29 cellular contexts compared by ENCODE assay signal in the genomic region with DNA sequence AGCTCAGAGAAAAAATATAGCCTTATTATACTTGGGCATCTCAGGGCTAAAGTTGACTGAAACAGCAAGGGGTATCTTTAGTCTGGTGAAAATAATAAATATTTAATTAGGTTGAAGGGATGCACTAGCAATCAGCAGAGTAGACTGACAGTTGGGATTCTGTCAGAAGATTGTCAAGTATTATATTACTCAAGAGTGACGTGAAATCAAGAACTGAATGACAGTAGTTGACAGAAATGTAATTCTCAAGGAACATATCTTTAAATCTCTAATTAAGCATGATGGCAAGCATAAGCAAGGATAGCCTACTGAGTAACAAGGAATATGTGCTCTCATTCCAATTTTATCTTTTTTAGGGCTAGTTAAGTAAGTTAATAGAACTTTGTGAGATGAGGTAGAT.
A peak's percentile ranks its signal among the peaks of the same experiment; 100 is the strongest.
DNase-seq lines count a peak whose midpoint lies in the region; TF ChIP-seq lines count a peak whose summit lies in the region.
"Had no signal": no experiment of that assay in that cellular context is flagged by ENCODE, and none has a peak within 500 bp of the region (broad histone marks: within the 10 kb centered on the region; RNA-seq: fewer than 3 reads in every experiment).

No MANE protein-coding gene starts in this region.

- no peaks in the 10 kb centered on the region for H3K79me2 ChIP-seq in GM23248 (ENCODE audit: insufficient read depth)
- no peaks in the 10 kb centered on the region for H3K79me2 ChIP-seq in neural cell (replicated peaks; ENCODE audit: insufficient read depth, low read length)

- WGBS in GM23248 (ENCODE audit: low coverage in 1 of 2, low lambda C conversion rate in 2 of 2, missing lambda C conversion rate in 2 of 2), 2 experiments, result 64 to 72% methylated on average over 1 of the region's 1 CpG

- TF ChIP-seq CTCF in neural cell (IDR thresholded peaks at IDR 0.05; ENCODE audit: poor library complexity, severe bottlenecking), result no peak

- H4K20me1 ChIP-seq in GM23248 (ENCODE audit: insufficient read depth) (no peaks in the 10 kb centered on the region), neural cell (ENCODE audit: insufficient read depth) (no peaks in the 10 kb centered on the region)
- H4K20me1 ChIP-seq: BLaER1; BLaER1 treated with 17β-estradiol and CSF1 and Interleukin-3, amounts not matched to agents 10 nM and 100 nM had no signal

- H2AFZ ChIP-seq in GM23248 (0 out of 2 replicates have a peak overlapping the region, but pooled peaks have one; percentile 38), neural cell (ENCODE audit: low read depth, low read length) (no peak overlapping the region)

- no peak overlapping the region for H3K27ac ChIP-seq in GM23248
- H3K27ac ChIP-seq in neural cell (ENCODE audit: low read length), result no peak overlapping the region
- H3K27ac ChIP-seq: 22Rv1; A549; BLaER1; BLaER1 treated with 17β-estradiol and CSF1 and Interleukin-3, amounts not matched to agents 10 nM and 100 nM; C4-2B had no signal

- in situ Hi-C loops in GM23248 (cut with MboI), result no loop called here

- H3K9me2 ChIP-seq in GM23248 (ENCODE audit: insufficient read depth) (no peaks in the 10 kb centered on the region), neural cell (ENCODE audit: insufficient read depth, low read length) (no peaks in the 10 kb centered on the region)

- DNase-seq in GM23248 (no peak), NCI-H146 (lab: John Stamatoyannopoulos, UW) (no peak)
- DNase-seq in central memory CD4-positive, alpha-beta T cell, result no peak
- DNase-seq: 8988T; ACHN; AML-193; BE2C; C1 segment of cervical spinal cord; Caco-2; Calu3; CD4-positive, alpha-beta memory T cell; CD4-positive, alpha-beta T cell; CD4-positive, CD25-positive, alpha-beta regulatory T cell; CD8-positive, alpha-beta memory T cell; CD8-positive, alpha-beta T cell; COR-L47; DMS 273 treated with DMSO at 0.1 percent for 48 hours; DMS153; DMS53; DMS79; DMS79 treated with DMSO at 0.1 percent for 48 hours; DND-41; EL had no signal

- H3K9ac ChIP-seq in GM23248, result no peak overlapping the region
- H3K9ac ChIP-seq in neural cell (ENCODE audit: low read length), result no peak overlapping the region
- H3K9ac ChIP-seq: BLaER1; BLaER1 treated with 17β-estradiol and CSF1 and Interleukin-3, amounts not matched to agents 10 nM and 100 nM had no signal

- H3K27me3 ChIP-seq in GM23248 (replicated peaks; ENCODE audit: insufficient read depth) (no peaks in the 10 kb centered on the region), neural cell (ENCODE audit: insufficient read depth, low read depth, low read length) (no peaks in the 10 kb centered on the region)
- H3K27me3 ChIP-seq: BE2C; BLaER1; BLaER1 treated with 17β-estradiol and CSF1 and Interleukin-3, amounts not matched to agents 10 nM and 100 nM had no signal

- no peak overlapping the region for H3K4me3 ChIP-seq in GM23248
- H3K4me3 ChIP-seq in neural cell (ENCODE audit: low read length), result no peak overlapping the region
- H3K4me3 ChIP-seq: A549; BLaER1; BLaER1 treated with 17β-estradiol and CSF1 and Interleukin-3, amounts not matched to agents 10 nM and 100 nM had no signal

- no peak for TF ChIP-seq RAD21 in neural cell (conservative IDR thresholded peaks at IDR 0.05)

- peak; percentile 99 for TF ChIP-seq EP300 in neural cell (conservative IDR thresholded peaks at IDR 0.05; ENCODE audit: poor library complexity, severe bottlenecking)

- no peaks in the 10 kb centered on the region for H3K4me1 ChIP-seq in GM23248 (ENCODE audit: insufficient read depth)
- H3K4me1 ChIP-seq: A549, BE2C, BLaER1, Caco-2 had no signal

- no peak overlapping the region for H3K4me2 ChIP-seq in GM23248 (ENCODE audit: unreplicated experiment)
- H3K4me2 ChIP-seq in neural cell (ENCODE audit: low read length), result no peak overlapping the region
- H3K4me2 ChIP-seq: A549; BLaER1; BLaER1 treated with 17β-estradiol and CSF1 and Interleukin-3, amounts not matched to agents 10 nM and 100 nM had no signal

- H3F3A ChIP-seq in GM23248 (ENCODE audit: insufficient read depth) (no peaks in the 10 kb centered on the region), neural cell (ENCODE audit: insufficient read depth, low read length, poor library complexity, severe bottlenecking) (no peaks in the 10 kb centered on the region)

- no peaks in the 10 kb centered on the region for H3K9me3 ChIP-seq in GM23248 (ENCODE audit: low read depth)
- no peaks in the 10 kb centered on the region for H3K9me3 ChIP-seq in neural cell (ENCODE audit: low read length)
- H3K9me3 ChIP-seq: A549; BE2C; BLaER1; BLaER1 treated with 17β-estradiol and CSF1 and Interleukin-3, amounts not matched to agents 10 nM and 100 nM; Caco-2 had no signal

- H3K36me3 ChIP-seq in GM23248 (ENCODE audit: low read depth) (no peaks in the 10 kb centered on the region), neural cell (ENCODE audit: insufficient read depth, low read length) (no peaks in the 10 kb centered on the region)
- H3K36me3 ChIP-seq: BE2C; BLaER1; BLaER1 treated with 17β-estradiol and CSF1 and Interleukin-3, amounts not matched to agents 10 nM and 100 nM had no signal

TF ChIP-seq in neural cell, 6 proteins besides CTCF, POLR2A, EP300 and RAD21:
- TF ChIP-seq POLR2AphosphoS5 (IDR thresholded peaks at IDR 0.05), result peak; percentile 81
- TF ChIP-seq, protein P1, sequence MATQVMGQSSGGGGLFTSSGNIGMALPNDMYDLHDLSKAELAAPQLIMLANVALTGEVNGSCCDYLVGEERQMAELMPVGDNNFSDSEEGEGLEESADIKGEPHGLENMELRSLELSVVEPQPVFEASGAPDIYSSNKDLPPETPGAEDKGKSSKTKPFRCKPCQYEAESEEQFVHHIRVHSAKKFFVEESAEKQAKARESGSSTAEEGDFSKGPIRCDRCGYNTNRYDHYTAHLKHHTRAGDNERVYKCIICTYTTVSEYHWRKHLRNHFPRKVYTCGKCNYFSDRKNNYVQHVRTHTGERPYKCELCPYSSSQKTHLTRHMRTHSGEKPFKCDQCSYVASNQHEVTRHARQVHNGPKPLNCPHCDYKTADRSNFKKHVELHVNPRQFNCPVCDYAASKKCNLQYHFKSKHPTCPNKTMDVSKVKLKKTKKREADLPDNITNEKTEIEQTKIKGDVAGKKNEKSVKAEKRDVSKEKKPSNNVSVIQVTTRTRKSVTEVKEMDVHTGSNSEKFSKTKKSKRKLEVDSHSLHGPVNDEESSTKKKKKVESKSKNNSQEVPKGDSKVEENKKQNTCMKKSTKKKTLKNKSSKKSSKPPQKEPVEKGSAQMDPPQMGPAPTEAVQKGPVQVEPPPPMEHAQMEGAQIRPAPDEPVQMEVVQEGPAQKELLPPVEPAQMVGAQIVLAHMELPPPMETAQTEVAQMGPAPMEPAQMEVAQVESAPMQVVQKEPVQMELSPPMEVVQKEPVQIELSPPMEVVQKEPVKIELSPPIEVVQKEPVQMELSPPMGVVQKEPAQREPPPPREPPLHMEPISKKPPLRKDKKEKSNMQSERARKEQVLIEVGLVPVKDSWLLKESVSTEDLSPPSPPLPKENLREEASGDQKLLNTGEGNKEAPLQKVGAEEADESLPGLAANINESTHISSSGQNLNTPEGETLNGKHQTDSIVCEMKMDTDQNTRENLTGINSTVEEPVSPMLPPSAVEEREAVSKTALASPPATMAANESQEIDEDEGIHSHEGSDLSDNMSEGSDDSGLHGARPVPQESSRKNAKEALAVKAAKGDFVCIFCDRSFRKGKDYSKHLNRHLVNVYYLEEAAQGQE (IDR thresholded peaks at IDR 0.05; ENCODE audit: borderline replicate concordance), result no peak
